ENCODE assay signal across 8 cellular contexts in genomic region chr1:75632350-75632949, GRCh38. TPM values are rescaled to one million over a fixed set of nuclear protein-coding genes. Genes with fewer than 3 reads are reported as not detected.
DNase-seq lines count a peak whose midpoint lies in the region; ATAC-seq and TF ChIP-seq lines count a peak whose summit lies in the region.

No MANE protein-coding gene starts in this region.

- H3K9me3 ChIP-seq in breast epithelium (no peaks in the 10 kb centered on the region), lower lobe of right lung (no peaks in the 10 kb centered on the region)

- DNase-seq in NOMO-1 treated with DMSO at 0.1 percent for 48 hours (lab: John Stamatoyannopoulos, UW; ENCODE audit: unreplicated experiment) (peak; percentile 20), NOMO-1 treated with dmso at 0.1 percent for 144 hours (lab: John Stamatoyannopoulos, UW; ENCODE audit: unreplicated experiment) (no peak), HFF-Myc (ENCODE audit: extremely low read depth, low read depth) (peak; percentile 16), NCI-H2227 (lab: John Stamatoyannopoulos, UW; ENCODE audit: unreplicated experiment) (peak; percentile 52), breast epithelium (ENCODE audit: low spot score in 2 of 2) (no peak), lower lobe of right lung (no peak)
- DNase-seq in activated naive CD4-positive, alpha-beta T cell treated with anti-CD3 and anti-CD28 coated beads, Interleukin-2, amount 50 U/mL, for 72 hours (ENCODE audit: low spot score in 2 of 2): no peak
- no peak for DNase-seq in activated effector memory CD4-positive, alpha-beta T cell treated with Interleukin-2 at 50 U/mL for 16 hours

- peaks cover 0 to under 1% of the 10 kb centered on the region in 2 donors for H3K27me3 ChIP-seq in breast epithelium
- H3K27me3 ChIP-seq in lower lobe of right lung (ENCODE audit: low read depth): no peaks in the 10 kb centered on the region

- ATAC-seq in lower lobe of right lung: peak; percentile 51 to 67
- ATAC-seq in activated naive CD4-positive, alpha-beta T cell treated with anti-CD3 and anti-CD28 coated beads, Interleukin-2, amount 50 U/mL, for 72 hours: no peak

- H3K36me3 Mint-ChIP-seq in activated naive CD4-positive, alpha-beta T cell treated with anti-CD3 and anti-CD28 coated beads, Interleukin-2, amount 50 U/mL, for 72 hours: no peaks in the 10 kb centered on the region

- H3K4me1 ChIP-seq in breast epithelium: no peaks in the 10 kb centered on the region
- no peaks in the 10 kb centered on the region for H3K4me1 ChIP-seq in lower lobe of right lung

- no peak overlapping the region for H3K27ac Mint-ChIP-seq in activated naive CD4-positive, alpha-beta T cell treated with anti-CD3 and anti-CD28 coated beads, Interleukin-2, amount 50 U/mL, for 72 hours

- no peaks in the 10 kb centered on the region for H3K9me3 Mint-ChIP-seq in activated naive CD4-positive, alpha-beta T cell treated with anti-CD3 and anti-CD28 coated beads, Interleukin-2, amount 50 U/mL, for 72 hours

- H3K4me3 ChIP-seq in HFF-Myc (replicated peaks; ENCODE audit: low read depth, low read length) (no peak overlapping the region), breast epithelium (no peak overlapping the region), lower lobe of right lung (no peak overlapping the region)

- intact Hi-C loops in breast epithelium (cut with DNase I; ENCODE audit: low total_unique reads) (no loop called here), lower lobe of right lung (cut with DNase I) (no loop called here)

- peak; percentile 57 for TF ChIP-seq CTCF in HFF-Myc (IDR thresholded peaks at IDR 0.05; ENCODE audit: low read depth, low read length, missing control alignments)
- TF ChIP-seq CTCF in breast epithelium (IDR thresholded peaks at IDR 0.05): peak in 2 of 3 donors; percentile 57 to 73
- peak; percentile 58 for TF ChIP-seq CTCF in lower lobe of right lung (IDR thresholded peaks at IDR 0.05)

- H3K36me3 ChIP-seq in breast epithelium (no peaks in the 10 kb centered on the region), lower lobe of right lung (no peaks in the 10 kb centered on the region)

- H3K27ac ChIP-seq in breast epithelium: no peak overlapping the region
- H3K27ac ChIP-seq in lower lobe of right lung: no peak overlapping the region

- no peak for TF ChIP-seq POLR2A in breast epithelium (IDR thresholded peaks at IDR 0.05)

RNA-seq across cellular contexts. Expression of gene SLC44A5, which starts 21.5 kb away (rescaled TPM):
- total RNA-seq in breast epithelium: 1 to 10 TPM in 2 of 3 donors, under 1 TPM in 1; 0.16 to 3.6 (median 3.5) TPM
- total RNA-seq in lower lobe of right lung: 0.47 TPM
- under 1 TPM in 1 of 2 donors, not detected in 1; 0.07 TPM for total RNA-seq in activated naive CD4-positive, alpha-beta T cell treated with anti-CD3 and anti-CD28 coated beads, Interleukin-2, amount 50 U/mL, for 72 hours

Comparison
In these comparisons a context has a peak if more than half of its experiments do, and no peak if none do; other contexts are left out.
1. DNase-seq: peak in NOMO-1 treated with DMSO at 0.1 percent for 48 hours (single experiment), HFF-Myc (single experiment) and NCI-H2227 (single experiment); none in NOMO-1 treated with dmso at 0.1 percent for 144 hours (single experiment), breast epithelium (0 of 2), lower lobe of right lung (single experiment), activated naive CD4-positive, alpha-beta T cell treated with anti-CD3 and anti-CD28 coated beads, Interleukin-2, amount 50 U/mL, for 72 hours (0 of 2) and activated effector memory CD4-positive, alpha-beta T cell treated with Interleukin-2 at 50 U/mL for 16 hours (single experiment).
2. ATAC-seq: peak in lower lobe of right lung (2 of 2); none in activated naive CD4-positive, alpha-beta T cell treated with anti-CD3 and anti-CD28 coated beads, Interleukin-2, amount 50 U/mL, for 72 hours (0 of 2).
3. Peak in every context shown above with its lines, with median percentiles within 50 percentile points of each other: CTCF ChIP-seq.